ENCODE assay signal across 2 cellular contexts in the genomic region with DNA sequence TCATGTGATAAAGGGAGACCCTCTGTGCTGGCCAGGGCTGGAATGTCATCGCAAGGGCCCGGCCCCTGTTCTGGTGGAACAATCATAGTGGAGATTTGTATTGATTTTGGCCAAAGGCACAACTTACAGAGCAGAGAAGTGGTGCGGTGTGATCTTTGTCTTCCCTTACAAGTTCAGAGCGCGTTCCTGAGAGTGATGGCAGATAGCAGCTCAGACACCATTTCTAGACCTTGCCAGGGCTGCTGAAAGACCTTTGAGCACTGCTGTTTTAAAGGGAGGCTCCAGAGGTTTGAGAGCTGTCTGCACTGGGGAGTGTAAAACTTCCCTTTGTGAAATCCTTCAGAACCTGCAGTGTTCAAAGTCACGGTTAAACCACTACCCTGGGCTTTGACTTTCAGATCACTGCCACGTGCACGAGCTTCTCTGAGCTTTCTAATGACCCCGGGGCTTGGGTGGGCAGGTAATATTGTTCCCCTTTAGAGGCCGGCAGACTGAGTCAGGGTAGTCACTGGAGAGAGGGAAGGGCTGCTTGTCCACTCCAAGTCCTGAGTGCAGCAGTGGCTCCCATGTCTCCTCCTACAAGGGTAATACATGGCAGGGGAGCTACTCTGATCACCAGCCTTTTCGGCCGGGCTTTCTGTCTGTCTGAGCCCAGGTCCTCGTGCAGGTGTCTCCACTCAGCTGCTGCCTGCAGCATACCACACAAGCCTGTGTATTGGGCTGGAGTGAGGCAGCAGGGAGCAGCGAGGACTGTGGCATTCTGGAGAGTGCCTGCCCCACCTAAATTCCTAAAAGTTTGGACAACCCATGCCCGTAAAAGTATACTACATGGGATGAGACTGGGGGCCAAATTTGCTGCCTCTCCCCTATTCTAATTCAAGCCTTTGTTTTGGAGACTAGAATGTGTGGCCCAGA.
TF ChIP-seq lines count a peak whose summit lies in the region.

No MANE protein-coding gene starts in this region.

TF ChIP-seq in IMR-90, 13 proteins besides CTCF, POLR2A, EP300 and RAD21:
- TF ChIP-seq MAZ (IDR thresholded peaks at IDR 0.05; ENCODE audit: borderline replicate concordance, low read depth, low read length) (no peak), FOS (IDR thresholded peaks at IDR 0.05; ENCODE audit: low read depth, low read length) (no peak), NFE2L2 (IDR thresholded peaks at IDR 0.05; ENCODE audit: low read depth, low read length) (no peak), RFX5 (IDR thresholded peaks at IDR 0.05; ENCODE audit: low read depth, low read length) (no peak), RCOR1 (IDR thresholded peaks at IDR 0.05; ENCODE audit: insufficient replicate concordance, low read length) (no peak), SMC3 (IDR thresholded peaks at IDR 0.05; ENCODE audit: low read depth, low read length) (no peak), MAFK (IDR thresholded peaks at IDR 0.05; ENCODE audit: low read depth, low read length) (no peak), CHD1 (IDR thresholded peaks at IDR 0.05; ENCODE audit: low read depth, low read length) (no peak), BHLHE40 (IDR thresholded peaks at IDR 0.05; ENCODE audit: low read depth, low read length) (no peak)
- TF ChIP-seq, protein P1, sequence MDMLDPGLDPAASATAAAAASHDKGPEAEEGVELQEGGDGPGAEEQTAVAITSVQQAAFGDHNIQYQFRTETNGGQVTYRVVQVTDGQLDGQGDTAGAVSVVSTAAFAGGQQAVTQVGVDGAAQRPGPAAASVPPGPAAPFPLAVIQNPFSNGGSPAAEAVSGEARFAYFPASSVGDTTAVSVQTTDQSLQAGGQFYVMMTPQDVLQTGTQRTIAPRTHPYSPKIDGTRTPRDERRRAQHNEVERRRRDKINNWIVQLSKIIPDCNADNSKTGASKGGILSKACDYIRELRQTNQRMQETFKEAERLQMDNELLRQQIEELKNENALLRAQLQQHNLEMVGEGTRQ (IDR thresholded peaks at IDR 0.05; ENCODE audit: low read depth, low read length), result no peak

TF ChIP-seq in SK-N-SH treated with all-trans-retinoic acid at 6 μM for 48 hours, 23 proteins besides CTCF, POLR2A, EP300 and RAD21:
- TF ChIP-seq TCF4 (CRISPR knock-in tag; IDR thresholded peaks at IDR 0.05; ENCODE audit: borderline replicate concordance) (no peak), PPARA (CRISPR knock-in tag; IDR thresholded peaks at IDR 0.05; ENCODE audit: borderline replicate concordance) (no peak), ARNTL (CRISPR knock-in tag; IDR thresholded peaks at IDR 0.05; ENCODE audit: borderline replicate concordance, low read depth) (no peak), ZNF70 (CRISPR knock-in tag; IDR thresholded peaks at IDR 0.05) (no peak), TSHZ2 (CRISPR knock-in tag; IDR thresholded peaks at IDR 0.05) (no peak), TOX (CRISPR knock-in tag; IDR thresholded peaks at IDR 0.05; ENCODE audit: borderline replicate concordance) (no peak), GLIS3 (CRISPR knock-in tag; IDR thresholded peaks at IDR 0.05) (no peak), ZFP3 (CRISPR knock-in tag; IDR thresholded peaks at IDR 0.05) (no peak)
- TF ChIP-seq, protein P2, sequence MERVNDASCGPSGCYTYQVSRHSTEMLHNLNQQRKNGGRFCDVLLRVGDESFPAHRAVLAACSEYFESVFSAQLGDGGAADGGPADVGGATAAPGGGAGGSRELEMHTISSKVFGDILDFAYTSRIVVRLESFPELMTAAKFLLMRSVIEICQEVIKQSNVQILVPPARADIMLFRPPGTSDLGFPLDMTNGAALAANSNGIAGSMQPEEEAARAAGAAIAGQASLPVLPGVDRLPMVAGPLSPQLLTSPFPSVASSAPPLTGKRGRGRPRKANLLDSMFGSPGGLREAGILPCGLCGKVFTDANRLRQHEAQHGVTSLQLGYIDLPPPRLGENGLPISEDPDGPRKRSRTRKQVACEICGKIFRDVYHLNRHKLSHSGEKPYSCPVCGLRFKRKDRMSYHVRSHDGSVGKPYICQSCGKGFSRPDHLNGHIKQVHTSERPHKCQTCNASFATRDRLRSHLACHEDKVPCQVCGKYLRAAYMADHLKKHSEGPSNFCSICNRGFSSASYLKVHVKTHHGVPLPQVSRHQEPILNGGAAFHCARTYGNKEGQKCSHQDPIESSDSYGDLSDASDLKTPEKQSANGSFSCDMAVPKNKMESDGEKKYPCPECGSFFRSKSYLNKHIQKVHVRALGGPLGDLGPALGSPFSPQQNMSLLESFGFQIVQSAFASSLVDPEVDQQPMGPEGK (CRISPR knock-in tag; IDR thresholded peaks at IDR 0.05; ENCODE audit: borderline replicate concordance), result no peak
